Comparison of ENCODE assay signal across 2 cellular contexts in the genomic region with DNA sequence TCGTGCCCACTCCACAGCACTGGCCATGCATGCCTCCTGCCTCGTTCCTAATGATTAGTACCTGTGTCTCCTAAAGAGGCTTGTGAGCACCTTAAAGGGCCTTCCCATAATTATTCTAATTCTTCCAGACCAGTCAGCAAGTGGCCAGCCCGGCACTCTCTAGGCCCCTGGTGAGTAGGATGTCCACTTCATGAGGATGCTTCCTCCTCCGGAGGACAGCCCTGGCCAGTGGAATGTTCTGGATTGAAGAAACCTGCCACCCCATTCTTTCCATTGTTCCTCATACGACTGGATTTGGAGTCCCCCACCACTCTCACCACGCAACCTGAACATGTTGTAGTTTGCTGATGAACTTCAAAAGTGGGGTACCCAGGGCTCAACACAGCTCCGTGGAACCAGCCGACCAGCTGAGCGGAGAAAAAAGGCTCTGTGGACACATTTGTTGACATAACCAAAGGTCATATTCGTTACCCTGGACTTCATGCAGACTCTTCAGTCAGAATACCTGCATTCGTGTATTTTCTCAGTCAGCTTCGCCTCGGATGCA.
TF ChIP-seq lines count a peak whose summit lies in the region.

No MANE protein-coding gene starts in this region.

TF ChIP-seq in IMR-90, 13 proteins besides CTCF, POLR2A, EP300 and RAD21:
- TF ChIP-seq MAZ (IDR thresholded peaks at IDR 0.05; ENCODE audit: borderline replicate concordance, low read depth, low read length), result no peak
- no peak for TF ChIP-seq MAFK (IDR thresholded peaks at IDR 0.05; ENCODE audit: low read depth, low read length)
- no peak for TF ChIP-seq CHD1 (IDR thresholded peaks at IDR 0.05; ENCODE audit: low read depth, low read length)
- TF ChIP-seq RFX5 (IDR thresholded peaks at IDR 0.05; ENCODE audit: low read depth, low read length), result no peak

TF ChIP-seq in H1, 55 proteins besides CTCF, POLR2A, EP300 and RAD21:
- TF ChIP-seq, protein P1, sequence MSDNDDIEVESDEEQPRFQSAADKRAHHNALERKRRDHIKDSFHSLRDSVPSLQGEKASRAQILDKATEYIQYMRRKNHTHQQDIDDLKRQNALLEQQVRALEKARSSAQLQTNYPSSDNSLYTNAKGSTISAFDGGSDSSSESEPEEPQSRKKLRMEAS (IDR thresholded peaks at IDR 0.05), result no peak
- no peak for TF ChIP-seq EGR1 (IDR thresholded peaks at IDR 0.05; ENCODE audit: borderline replicate concordance, low read depth, low read length)
- TF ChIP-seq NANOG (IDR thresholded peaks at IDR 0.05; ENCODE audit: insufficient read depth, low read depth, low read length, poor library complexity, severe bottlenecking), result no peak
- no peak for TF ChIP-seq JUND (IDR thresholded peaks at IDR 0.05; ENCODE audit: low read length)
- no peak for TF ChIP-seq GABPA (IDR thresholded peaks at IDR 0.05; ENCODE audit: borderline replicate concordance, insufficient read depth, low read length)
- TF ChIP-seq SRF (IDR thresholded peaks at IDR 0.05; ENCODE audit: low read depth, low read length), result no peak
- no peak for TF ChIP-seq SP2 (IDR thresholded peaks at IDR 0.05; ENCODE audit: low read length)
- no peak for TF ChIP-seq CREB1 (IDR thresholded peaks at IDR 0.05)
- TF ChIP-seq NRF1 (IDR thresholded peaks at IDR 0.05; ENCODE audit: low read depth, low read length), result no peak
- no peak for TF ChIP-seq GTF2F1 (IDR thresholded peaks at IDR 0.05; ENCODE audit: borderline replicate concordance, low read depth, low read length)
- no peak for TF ChIP-seq RNF2 (IDR thresholded peaks at IDR 0.05; ENCODE audit: borderline replicate concordance, low read depth, low read length, missing control alignments, poor library complexity, severe bottlenecking)
- TF ChIP-seq HDAC2 (IDR thresholded peaks at IDR 0.05; ENCODE audit: borderline replicate concordance in 1 of 2, low read depth in 2 of 2, low read length in 2 of 2), result no peak
- TF ChIP-seq PHF8 (conservative IDR thresholded peaks at IDR 0.05; ENCODE audit: low read depth, low read length), result no peak
- TF ChIP-seq CHD1 (IDR thresholded peaks at IDR 0.05; ENCODE audit: low read depth, low read length), result no peak
- no peak for TF ChIP-seq TBP (IDR thresholded peaks at IDR 0.05; ENCODE audit: low read depth, low read length)
